Comparison of ENCODE assay signal across 11 cellular contexts in genomic region chr10:1132584-1132983, GRCh38.
"Had no signal": no experiment of that assay in that cellular context is flagged by ENCODE, and none has a peak within 500 bp of the region (broad histone marks: within the 10 kb centered on the region; RNA-seq: fewer than 3 reads in every experiment).

No MANE protein-coding gene starts in this region.

- H3K27ac ChIP-seq: cardiac muscle cell, coronary artery, tibial artery had no signal

- DNase-seq: activated CD4-positive, alpha-beta T cell treated with anti-CD3 and anti-CD28 coated beads, Interleukin-2, amount 50 U/mL, for 1 hour; activated CD4-positive, CD25-positive, alpha-beta regulatory T cell; activated naive CD4-positive, alpha-beta T cell treated with anti-CD3 and anti-CD28 coated beads for 36 hours; effector CD4-positive, alpha-beta T cell; hypothalamus; left cardiac atrium; nephron progenitor cell; stimulated activated CD4-positive, alpha-beta T cell treated with anti-CD3 and anti-CD28 coated beads, Interleukin-4, amount 100 ng/mL, for 1 hour; tibial artery had no signal

- H3K4me3 ChIP-seq: cardiac muscle cell, coronary artery, tibial artery had no signal

- H3K27me3 ChIP-seq: cardiac muscle cell, tibial artery had no signal

- H3K4me3 Mint-ChIP-seq: activated naive CD4-positive, alpha-beta T cell treated with anti-CD3 and anti-CD28 coated beads for 36 hours; nephron progenitor cell had no signal

- H3K27ac Mint-ChIP-seq: activated naive CD4-positive, alpha-beta T cell treated with anti-CD3 and anti-CD28 coated beads for 36 hours; nephron progenitor cell had no signal

- H3K9me3 Mint-ChIP-seq: activated naive CD4-positive, alpha-beta T cell treated with anti-CD3 and anti-CD28 coated beads for 36 hours had no signal

- H3K9me3 ChIP-seq: tibial artery had no signal
